In genomic region chr6:147879031-147879430, GRCh38 we compare ENCODE assay signal across 26 cellular contexts.
"Had no signal": no experiment of that assay in that cellular context is flagged by ENCODE, and none has a peak within 500 bp of the region (broad histone marks: within the 10 kb centered on the region; RNA-seq: fewer than 3 reads in every experiment).

No MANE protein-coding gene starts in this region.

- H3K27me3 ChIP-seq: dorsolateral prefrontal cortex, foreskin keratinocyte, gastroesophageal sphincter, heart left ventricle, hepatocyte, neural progenitor cell, suprapubic skin, transverse colon, vagina had no signal

- H3K79me2 ChIP-seq: hepatocyte, parathyroid adenoma had no signal

- FAIRE-seq: kidney had no signal

- H3K9me3 ChIP-seq: gastroesophageal sphincter, heart left ventricle, suprapubic skin, transverse colon, vagina had no signal

- DNase-seq: dorsolateral prefrontal cortex; effector CD4-positive, alpha-beta T cell; endodermal cell; foreskin keratinocyte; heart left ventricle; kidney; natural killer cell; stimulated activated CD4-positive, alpha-beta T cell treated with anti-CD3 and anti-CD28 coated beads, Interleukin-12 subunit alpha, Interleukin-12 subunit beta, amount 100 ng/mL, for 4 hours; stimulated activated CD4-positive, alpha-beta T cell treated with anti-CD3 and anti-CD28 coated beads, Interleukin-1b, Interleukin-23, amount 100 ng/mL, for 48 hours; stimulated activated CD4-positive, alpha-beta T cell treated with anti-CD3 and anti-CD28 coated beads, Interleukin-4, amount 100 ng/mL, for 1 hour; stimulated activated CD8-positive, alpha-beta memory T cell treated with anti-CD3 and anti-CD28 coated beads, Interleukin-4, amount 100 ng/mL, for 48 hours; stimulated activated naive CD4-positive, alpha-beta T cell; stimulated activated naive CD8-positive, alpha-beta T cell treated with anti-CD3 and anti-CD28 coated beads, Interleukin-15, amount 100 ng/mL, for 72 hours; transverse colon had no signal

- H3K9ac ChIP-seq: neural progenitor cell, parathyroid adenoma had no signal

- H3K4me3 ChIP-seq: dorsolateral prefrontal cortex, gastroesophageal sphincter, heart left ventricle, hepatocyte, lung, neural progenitor cell, smooth muscle cell, suprapubic skin, transverse colon, vagina had no signal

- H3K4me2 ChIP-seq: hepatocyte, neural progenitor cell, smooth muscle cell had no signal

- H3K27ac ChIP-seq: dorsolateral prefrontal cortex, epithelial cell of prostate, foreskin keratinocyte, gastroesophageal sphincter, heart left ventricle, hepatocyte, neural progenitor cell, parathyroid adenoma, suprapubic skin, transverse colon, vagina had no signal

- H3K4me1 ChIP-seq: foreskin keratinocyte, gastroesophageal sphincter, heart left ventricle, parathyroid adenoma, suprapubic skin, transverse colon, vagina had no signal

- ATAC-seq: esophagus mucosa; foreskin keratinocyte; gastroesophageal sphincter; heart left ventricle; left lobe of liver; natural killer cell; sciatic nerve; stimulated activated naive CD8-positive, alpha-beta T cell treated with anti-CD3 and anti-CD28 coated beads, Interleukin-15, amount 100 ng/mL, for 72 hours had no signal

- H3K36me3 ChIP-seq: gastroesophageal sphincter, heart left ventricle, neural progenitor cell, suprapubic skin, transverse colon, vagina had no signal

- H2AFZ ChIP-seq: hepatocyte, neural progenitor cell, parathyroid adenoma had no signal
